In the genomic region with DNA sequence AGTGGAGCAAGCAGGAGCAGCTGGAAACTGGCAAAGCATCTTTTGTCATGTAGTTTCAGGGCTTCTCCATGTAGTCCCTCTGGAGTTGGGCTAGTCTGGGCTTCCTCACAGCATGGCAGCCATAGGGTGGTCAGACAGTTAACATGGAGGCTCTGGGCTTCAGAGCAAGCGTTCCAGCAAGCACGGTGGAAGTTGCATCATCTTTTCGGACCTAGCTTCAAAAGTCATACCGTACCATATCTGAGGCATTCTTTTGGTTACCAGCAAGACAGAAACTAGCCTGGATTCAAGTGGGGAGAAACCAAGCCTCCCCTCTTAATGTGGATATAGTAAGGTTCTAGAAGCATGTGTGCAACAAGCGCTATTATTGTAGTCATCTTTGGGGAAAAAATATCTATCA, we compare ENCODE assay signal across 2 cellular contexts.
TF ChIP-seq lines count a peak whose summit lies in the region.

No MANE protein-coding gene starts in this region.

TF ChIP-seq in GM23338, 12 proteins besides CTCF, POLR2A, EP300 and RAD21 (continued from another document):
- TF ChIP-seq, protein P1, sequence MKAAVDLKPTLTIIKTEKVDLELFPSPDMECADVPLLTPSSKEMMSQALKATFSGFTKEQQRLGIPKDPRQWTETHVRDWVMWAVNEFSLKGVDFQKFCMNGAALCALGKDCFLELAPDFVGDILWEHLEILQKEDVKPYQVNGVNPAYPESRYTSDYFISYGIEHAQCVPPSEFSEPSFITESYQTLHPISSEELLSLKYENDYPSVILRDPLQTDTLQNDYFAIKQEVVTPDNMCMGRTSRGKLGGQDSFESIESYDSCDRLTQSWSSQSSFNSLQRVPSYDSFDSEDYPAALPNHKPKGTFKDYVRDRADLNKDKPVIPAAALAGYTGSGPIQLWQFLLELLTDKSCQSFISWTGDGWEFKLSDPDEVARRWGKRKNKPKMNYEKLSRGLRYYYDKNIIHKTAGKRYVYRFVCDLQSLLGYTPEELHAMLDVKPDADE (IDR thresholded peaks at IDR 0.05), result no peak
- TF ChIP-seq CREB1 (CRISPR knock-in tag; IDR thresholded peaks at IDR 0.05; ENCODE audit: low read depth), result no peak
- TF ChIP-seq NANOG (IDR thresholded peaks at IDR 0.05; ENCODE audit: borderline replicate concordance), result no peak
- no peak for TF ChIP-seq JUNB (IDR thresholded peaks at IDR 0.05; ENCODE audit: unreplicated experiment)
- TF ChIP-seq, protein P2, sequence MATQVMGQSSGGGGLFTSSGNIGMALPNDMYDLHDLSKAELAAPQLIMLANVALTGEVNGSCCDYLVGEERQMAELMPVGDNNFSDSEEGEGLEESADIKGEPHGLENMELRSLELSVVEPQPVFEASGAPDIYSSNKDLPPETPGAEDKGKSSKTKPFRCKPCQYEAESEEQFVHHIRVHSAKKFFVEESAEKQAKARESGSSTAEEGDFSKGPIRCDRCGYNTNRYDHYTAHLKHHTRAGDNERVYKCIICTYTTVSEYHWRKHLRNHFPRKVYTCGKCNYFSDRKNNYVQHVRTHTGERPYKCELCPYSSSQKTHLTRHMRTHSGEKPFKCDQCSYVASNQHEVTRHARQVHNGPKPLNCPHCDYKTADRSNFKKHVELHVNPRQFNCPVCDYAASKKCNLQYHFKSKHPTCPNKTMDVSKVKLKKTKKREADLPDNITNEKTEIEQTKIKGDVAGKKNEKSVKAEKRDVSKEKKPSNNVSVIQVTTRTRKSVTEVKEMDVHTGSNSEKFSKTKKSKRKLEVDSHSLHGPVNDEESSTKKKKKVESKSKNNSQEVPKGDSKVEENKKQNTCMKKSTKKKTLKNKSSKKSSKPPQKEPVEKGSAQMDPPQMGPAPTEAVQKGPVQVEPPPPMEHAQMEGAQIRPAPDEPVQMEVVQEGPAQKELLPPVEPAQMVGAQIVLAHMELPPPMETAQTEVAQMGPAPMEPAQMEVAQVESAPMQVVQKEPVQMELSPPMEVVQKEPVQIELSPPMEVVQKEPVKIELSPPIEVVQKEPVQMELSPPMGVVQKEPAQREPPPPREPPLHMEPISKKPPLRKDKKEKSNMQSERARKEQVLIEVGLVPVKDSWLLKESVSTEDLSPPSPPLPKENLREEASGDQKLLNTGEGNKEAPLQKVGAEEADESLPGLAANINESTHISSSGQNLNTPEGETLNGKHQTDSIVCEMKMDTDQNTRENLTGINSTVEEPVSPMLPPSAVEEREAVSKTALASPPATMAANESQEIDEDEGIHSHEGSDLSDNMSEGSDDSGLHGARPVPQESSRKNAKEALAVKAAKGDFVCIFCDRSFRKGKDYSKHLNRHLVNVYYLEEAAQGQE (IDR thresholded peaks at IDR 0.05; ENCODE audit: unreplicated experiment), result no peak

TF ChIP-seq in WTC11, 78 proteins besides CTCF, POLR2A, EP300 and RAD21:
- TF ChIP-seq, protein P3, sequence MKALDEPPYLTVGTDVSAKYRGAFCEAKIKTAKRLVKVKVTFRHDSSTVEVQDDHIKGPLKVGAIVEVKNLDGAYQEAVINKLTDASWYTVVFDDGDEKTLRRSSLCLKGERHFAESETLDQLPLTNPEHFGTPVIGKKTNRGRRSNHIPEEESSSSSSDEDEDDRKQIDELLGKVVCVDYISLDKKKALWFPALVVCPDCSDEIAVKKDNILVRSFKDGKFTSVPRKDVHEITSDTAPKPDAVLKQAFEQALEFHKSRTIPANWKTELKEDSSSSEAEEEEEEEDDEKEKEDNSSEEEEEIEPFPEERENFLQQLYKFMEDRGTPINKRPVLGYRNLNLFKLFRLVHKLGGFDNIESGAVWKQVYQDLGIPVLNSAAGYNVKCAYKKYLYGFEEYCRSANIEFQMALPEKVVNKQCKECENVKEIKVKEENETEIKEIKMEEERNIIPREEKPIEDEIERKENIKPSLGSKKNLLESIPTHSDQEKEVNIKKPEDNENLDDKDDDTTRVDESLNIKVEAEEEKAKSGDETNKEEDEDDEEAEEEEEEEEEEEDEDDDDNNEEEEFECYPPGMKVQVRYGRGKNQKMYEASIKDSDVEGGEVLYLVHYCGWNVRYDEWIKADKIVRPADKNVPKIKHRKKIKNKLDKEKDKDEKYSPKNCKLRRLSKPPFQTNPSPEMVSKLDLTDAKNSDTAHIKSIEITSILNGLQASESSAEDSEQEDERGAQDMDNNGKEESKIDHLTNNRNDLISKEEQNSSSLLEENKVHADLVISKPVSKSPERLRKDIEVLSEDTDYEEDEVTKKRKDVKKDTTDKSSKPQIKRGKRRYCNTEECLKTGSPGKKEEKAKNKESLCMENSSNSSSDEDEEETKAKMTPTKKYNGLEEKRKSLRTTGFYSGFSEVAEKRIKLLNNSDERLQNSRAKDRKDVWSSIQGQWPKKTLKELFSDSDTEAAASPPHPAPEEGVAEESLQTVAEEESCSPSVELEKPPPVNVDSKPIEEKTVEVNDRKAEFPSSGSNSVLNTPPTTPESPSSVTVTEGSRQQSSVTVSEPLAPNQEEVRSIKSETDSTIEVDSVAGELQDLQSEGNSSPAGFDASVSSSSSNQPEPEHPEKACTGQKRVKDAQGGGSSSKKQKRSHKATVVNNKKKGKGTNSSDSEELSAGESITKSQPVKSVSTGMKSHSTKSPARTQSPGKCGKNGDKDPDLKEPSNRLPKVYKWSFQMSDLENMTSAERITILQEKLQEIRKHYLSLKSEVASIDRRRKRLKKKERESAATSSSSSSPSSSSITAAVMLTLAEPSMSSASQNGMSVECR (CRISPR knock-in tag; IDR thresholded peaks at IDR 0.05; ENCODE audit: borderline replicate concordance), result no peak
- TF ChIP-seq GABPB1 (CRISPR knock-in tag; IDR thresholded peaks at IDR 0.05) (peak; percentile 70), SMAD3 (CRISPR knock-in tag; IDR thresholded peaks at IDR 0.05; ENCODE audit: borderline replicate concordance) (no peak), ZNF263 (CRISPR knock-in tag; IDR thresholded peaks at IDR 0.05; ENCODE audit: low read depth) (no peak)
